ENCODE assay signal across 28 cellular contexts in the genomic region with DNA sequence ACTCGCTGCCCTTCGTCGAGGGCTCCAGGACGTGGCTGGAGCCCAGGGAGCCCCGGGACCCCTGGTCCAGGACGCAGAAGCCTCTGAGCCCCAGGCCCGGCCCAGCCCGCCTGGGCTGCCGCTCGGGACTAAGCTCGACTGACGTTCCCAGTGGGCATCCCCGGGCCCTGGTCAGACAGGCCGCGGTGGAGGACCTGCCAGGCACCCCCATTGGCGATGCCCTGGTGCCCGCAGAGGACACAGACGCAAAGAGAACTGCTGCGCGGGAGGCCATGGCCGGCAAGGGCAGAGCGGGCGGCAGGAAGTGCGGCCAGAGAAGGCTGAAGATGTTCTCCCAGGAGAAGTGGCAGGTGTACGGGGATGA. TPM values are rescaled to one million over a fixed set of nuclear protein-coding genes. Genes with fewer than 3 reads are reported as not detected.
DNase-seq lines count a peak whose midpoint lies in the region; ATAC-seq, FAIRE-seq and TF ChIP-seq lines count a peak whose summit lies in the region.
"Had no signal": no experiment of that assay in that cellular context is flagged by ENCODE, and none has a peak within 500 bp of the region (broad histone marks: within the 10 kb centered on the region; RNA-seq: fewer than 3 reads in every experiment).

No MANE protein-coding gene starts in this region.

- no peaks in the 10 kb centered on the region for H3K36me3 ChIP-seq in RWPE2 (ENCODE audit: low read depth)
- H3K36me3 ChIP-seq in kidney (ENCODE audit: control insufficient read depth in 1 of 2, insufficient read depth in 2 of 2, low read length in 2 of 2): no peaks in the 10 kb centered on the region
- H3K36me3 ChIP-seq in vagina: no peaks in the 10 kb centered on the region
- H3K36me3 ChIP-seq: SJSA1 had no signal

- intact Hi-C loops in kidney (cut with DNase I) (no loop called here), vagina (cut with DNase I) (no loop called here)

- CTCF ChIA-PET in GM10248 (lab: Yijun Ruan, JAX): no interaction called here

- H3K9me3 ChIP-seq in RWPE2 (ENCODE audit: severe bottlenecking) (no peaks in the 10 kb centered on the region), kidney (ENCODE audit: control insufficient read depth in 1 of 2, low read length in 2 of 2) (no peaks in the 10 kb centered on the region), vagina (no peaks in the 10 kb centered on the region)
- H3K9me3 ChIP-seq: SJSA1 had no signal

- no peak overlapping the region for H3K27ac ChIP-seq in RWPE2 (ENCODE audit: poor library complexity, severe bottlenecking)
- no peak overlapping the region for H3K27ac ChIP-seq in kidney (ENCODE audit: low read depth in 2 of 2, low read length in 2 of 2)
- H3K27ac ChIP-seq in vagina: no peak overlapping the region
- H3K27ac ChIP-seq: PC-9, SJSA1 had no signal

- POLR2A ChIA-PET in GM10248 (lab: Yijun Ruan, JAX): no interaction called here

- H3K27me3 ChIP-seq in RWPE2 (ENCODE audit: insufficient read depth, poor library complexity, severe bottlenecking) (peaks cover 34% of the 10 kb centered on the region), vagina (no peaks in the 10 kb centered on the region)

- H3K4me3 ChIP-seq in RWPE2 (ENCODE audit: severe bottlenecking) (no peak overlapping the region), kidney (ENCODE audit: low read length in 2 of 2) (no peak overlapping the region), vagina (no peak overlapping the region)
- H3K4me3 ChIP-seq: GM23338, PC-9, SJSA1 had no signal

- H3K4me1 ChIP-seq in RWPE2 (ENCODE audit: insufficient read depth, poor library complexity, severe bottlenecking): no peaks in the 10 kb centered on the region
- no peaks in the 10 kb centered on the region for H3K4me1 ChIP-seq in kidney (ENCODE audit: control insufficient read depth in 1 of 2, insufficient read depth in 1 of 2, low read depth in 1 of 2, low read length in 2 of 2)
- H3K4me1 ChIP-seq in vagina: no peaks in the 10 kb centered on the region
- H3K4me1 ChIP-seq: SJSA1 had no signal

- no peak overlapping the region for H3K9ac ChIP-seq in kidney (ENCODE audit: low read length in 2 of 2)

- ATAC-seq in RWPE2 (ENCODE audit: low read depth): no peak

- no peaks in the 10 kb centered on the region for H3K27me3 Mint-ChIP-seq in activated T-cell treated with anti-CD3 and anti-CD28 coated beads, Interleukin-2, amount 50 U/mL, for 24 hours
- H3K27me3 Mint-ChIP-seq: CD4-positive, CD25-positive, alpha-beta regulatory T cell had no signal

- DNase-seq in activated T-cell treated with anti-CD3 and anti-CD28 coated beads, Interleukin-2, amount 50 U/mL, for 24 hours: no peak
- DNase-seq in activated T-cell treated with anti-CD3 and anti-CD28 coated beads, Interleukin-2, amount 50 U/mL, for 1 hour: no peak
- peak; percentile 80 for DNase-seq in RWPE2 (ENCODE audit: low spot score)
- peak; percentile 62 for DNase-seq in kidney
- no peak for DNase-seq in urothelium cell line (ENCODE audit: low spot score)
- DNase-seq in vagina (ENCODE audit: extremely low spot score in 2 of 2): no peak
- DNase-seq in GM10248 (ENCODE audit: extremely low spot score): no peak
- DNase-seq: CD4-positive, CD25-positive, alpha-beta regulatory T cell; H9; KBM-7; MV-4-11; NCI-H1105; NCI-H1436 treated with DMSO at 0.1 percent for 48 hours; NCI-H187 treated with DMSO at 0.1 percent for 48 hours; NCI-H2171 treated with DMSO at 0.1 percent for 48 hours; NCI-H345; NCI-H510A treated with DMSO at 0.1 percent for 48 hours; NCI-H748 treated with DMSO at 0.1 percent for 48 hours; PC-9; Right ventricle myocardium superior had no signal

- peaks cover 19% of the 10 kb centered on the region for H3K36me3 Mint-ChIP-seq in activated T-cell treated with anti-CD3 and anti-CD28 coated beads, Interleukin-2, amount 50 U/mL, for 24 hours (ENCODE audit: low read depth)

- H3K4me1 Mint-ChIP-seq in activated T-cell treated with anti-CD3 and anti-CD28 coated beads, Interleukin-2, amount 50 U/mL, for 24 hours (ENCODE audit: low read depth): peaks cover 4% of the 10 kb centered on the region
- H3K4me1 Mint-ChIP-seq: GM23338, H9 had no signal

- FAIRE-seq in kidney (lab: Jason Lieb, UNC) (no peak), urothelium cell line (lab: Jason Lieb, UNC) (peak; percentile 23)
- FAIRE-seq: D721Med had no signal

- no peak for TF ChIP-seq CTCF in RWPE2 (IDR thresholded peaks at IDR 0.05; ENCODE audit: poor library complexity, severe bottlenecking)
- no peak for TF ChIP-seq CTCF in kidney (IDR thresholded peaks at IDR 0.05; ENCODE audit: borderline replicate concordance, extremely low read depth, insufficient read depth)
- TF ChIP-seq CTCF in vagina (IDR thresholded peaks at IDR 0.05): no peak
- no peak for TF ChIP-seq CTCF in GM10248 (IDR thresholded peaks at IDR 0.05; ENCODE audit: control extremely low read depth, extremely low read depth, low read depth, missing control alignments)

- no peaks in the 10 kb centered on the region for H3K9me3 Mint-ChIP-seq in activated T-cell treated with anti-CD3 and anti-CD28 coated beads, Interleukin-2, amount 50 U/mL, for 24 hours
- H3K9me3 Mint-ChIP-seq: CD4-positive, CD25-positive, alpha-beta regulatory T cell; GM23338; H9 had no signal

- H3K4me3 Mint-ChIP-seq in activated T-cell treated with anti-CD3 and anti-CD28 coated beads, Interleukin-2, amount 50 U/mL, for 24 hours: no peak overlapping the region
- H3K4me3 Mint-ChIP-seq: CD4-positive, CD25-positive, alpha-beta regulatory T cell; GM23338; H9 had no signal

- H3K27ac Mint-ChIP-seq in activated T-cell treated with anti-CD3 and anti-CD28 coated beads, Interleukin-2, amount 50 U/mL, for 24 hours: peak overlapping the region; percentile 29
- H3K27ac Mint-ChIP-seq: GM23338, H9 had no signal

- no peak for TF ChIP-seq POLR2A in vagina (IDR thresholded peaks at IDR 0.05)

RNA-seq across cellular contexts. Expression of gene ZNF831, which starts 28.9 kb away (rescaled TPM):
- total RNA-seq in kidney (1.9 TPM), vagina (2.2 TPM)
- polyA plus RNA-seq in kidney (ENCODE audit: insufficient read depth, low read depth, low replicate concordance): 0.04 TPM
- total RNA-seq: A172, GM23338, H9, LHCN-M2, MCF 10A, PC-9, RPMI7951, SJSA1 had no signal
- polyA plus RNA-seq: BJ, GM23338 had no signal

Comparison
In these comparisons a context has a peak if more than half of its experiments do, and no peak if none do; other contexts are left out.
1. DNase-seq: peak in RWPE2 (single experiment) and kidney (single experiment); none in activated T-cell treated with anti-CD3 and anti-CD28 coated beads, Interleukin-2, amount 50 U/mL, for 24 hours (single experiment), activated T-cell treated with anti-CD3 and anti-CD28 coated beads, Interleukin-2, amount 50 U/mL, for 1 hour (single experiment), urothelium cell line (single experiment), vagina (0 of 2) and GM10248 (single experiment).